Comparison of ENCODE assay signal across 1 cellular context in genomic region chr20:17630151-17630805, GRCh38.
TF ChIP-seq lines count a peak whose summit lies in the region.

No MANE protein-coding gene starts in this region.

TF ChIP-seq in HepG2, 621 proteins besides CTCF, POLR2A, EP300 and RAD21:
- TF ChIP-seq BORCS8-MEF2B (CRISPR knock-in tag; IDR thresholded peaks at IDR 0.05) (no peak), SMAD1 (CRISPR knock-in tag; IDR thresholded peaks at IDR 0.05; ENCODE audit: borderline replicate concordance, low read depth) (peak; percentile 11; the same call in 1 of the 2 replicates), TARDBP (CRISPR knock-in tag; IDR thresholded peaks at IDR 0.05) (0 out of 2 replicates have a peak, but pooled peaks have one; percentile 28), POLR2AphosphoS2 (IDR thresholded peaks at IDR 0.05; ENCODE audit: low read depth, low read length) (0 out of 2 replicates have a peak, but pooled peaks have one; percentile 32), RBM22 (optimal IDR thresholded peaks at IDR 0.05; ENCODE audit: low read length) (peak; percentile 69)
